Comparison of ENCODE assay signal across 8 cellular contexts in genomic region chr2:63587814-63588384, GRCh38.
A peak's percentile ranks its signal among the peaks of the same experiment; 100 is the strongest.
DNase-seq lines count a peak whose midpoint lies in the region; ATAC-seq and TF ChIP-seq lines count a peak whose summit lies in the region.

No MANE protein-coding gene starts in this region.

- peak overlapping the region; percentile 72 for H3K27ac ChIP-seq in brain microvascular endothelial cell

- no peaks in the 10 kb centered on the region for H3K9me3 Mint-ChIP-seq in memory B cell

- peak overlapping the region; percentile 96 for H3K27ac Mint-ChIP-seq in memory B cell

- no peak for TF ChIP-seq CTCF in brain microvascular endothelial cell (IDR thresholded peaks at IDR 0.05; ENCODE audit: low read depth, low read length, missing control alignments)

- in situ Hi-C loops in brain microvascular endothelial cell (cut with HindIII; ENCODE audit: low pct_ligation_motif_present, low sequenced_read_pairs), result no loop called here

- H3K4me1 Mint-ChIP-seq in memory B cell, result peaks cover 15% of the 10 kb centered on the region

- peak; percentile 0 for ATAC-seq in HG03571 (IDR thresholded peaks at IDR 0.05; ENCODE audit: unreplicated experiment)
- ATAC-seq in memory B cell (ENCODE audit: low read depth), result no peak
- no peak for ATAC-seq in GM18861 (IDR thresholded peaks at IDR 0.05; ENCODE audit: unreplicated experiment)

- DNase-seq in EH (ENCODE audit: low read depth) (peak; percentile 33), brain microvascular endothelial cell (no peak), memory B cell (ENCODE audit: low spot score in 2 of 2) (no peak), germinal center (ENCODE audit: low spot score) (no peak)
- DNase-seq in stimulated activated CD4-positive, alpha-beta T cell treated with anti-CD3 and anti-CD28 coated beads, Interleukin-4, amount 100 ng/mL, for 1 hour, result no peak
- DNase-seq in activated effector memory CD4-positive, alpha-beta T cell treated with anti-CD3 and anti-CD28 coated beads, Interleukin-2, amount 50 U/mL, for 16 hours, result no peak

- peak overlapping the region; percentile 90 for H3K4me3 ChIP-seq in brain microvascular endothelial cell (ENCODE audit: low read depth, low read length)

- H3K36me3 ChIP-seq in brain microvascular endothelial cell (replicated peaks), result no peaks in the 10 kb centered on the region

- H3K36me3 Mint-ChIP-seq in memory B cell, result peaks cover 2% of the 10 kb centered on the region

- peak overlapping the region; percentile 93 for H3K4me3 Mint-ChIP-seq in memory B cell

- H3K27me3 Mint-ChIP-seq in memory B cell, result no peaks in the 10 kb centered on the region

- H3K27me3 ChIP-seq in brain microvascular endothelial cell (replicated peaks), result no peaks in the 10 kb centered on the region
